ENCODE assay signal across 8 cellular contexts in the genomic region with DNA sequence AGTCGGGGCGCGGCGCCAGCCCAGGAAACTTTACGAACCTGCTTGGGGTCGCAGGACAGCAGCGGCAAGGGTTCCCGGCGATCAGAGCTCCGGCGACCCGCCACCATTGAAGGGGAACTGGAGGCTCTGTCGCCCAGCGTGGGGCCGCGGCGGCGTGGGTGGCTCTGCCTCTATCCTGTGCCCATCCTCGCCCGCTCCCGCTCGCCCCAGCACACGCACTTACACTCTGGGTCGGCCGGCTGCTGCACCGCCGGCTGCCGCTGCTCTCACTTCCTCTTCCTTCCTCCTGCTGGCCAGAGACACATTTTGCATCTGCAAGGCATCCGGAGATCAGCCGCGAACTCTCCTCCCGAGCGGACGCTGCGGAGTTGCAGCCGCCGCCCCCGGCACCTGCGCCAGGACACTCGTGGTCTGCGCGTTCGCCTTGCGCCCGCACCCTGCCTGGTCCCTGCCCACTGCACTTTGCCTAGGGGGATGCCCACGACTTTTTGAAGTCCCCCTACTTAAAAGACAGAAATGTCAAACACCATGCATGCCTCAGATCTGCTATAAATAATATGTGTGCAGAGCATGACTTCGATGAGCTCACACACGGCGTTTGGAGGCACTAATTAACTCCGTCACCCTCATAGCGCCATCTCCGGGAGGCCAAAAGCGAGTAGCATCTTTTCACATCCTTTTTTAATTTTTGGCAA. TPM values are rescaled to one million over a fixed set of nuclear protein-coding genes. Genes with fewer than 3 reads are reported as not detected.
DNase-seq lines count a peak whose midpoint lies in the region; ATAC-seq and TF ChIP-seq lines count a peak whose summit lies in the region.

A gene with protein sequence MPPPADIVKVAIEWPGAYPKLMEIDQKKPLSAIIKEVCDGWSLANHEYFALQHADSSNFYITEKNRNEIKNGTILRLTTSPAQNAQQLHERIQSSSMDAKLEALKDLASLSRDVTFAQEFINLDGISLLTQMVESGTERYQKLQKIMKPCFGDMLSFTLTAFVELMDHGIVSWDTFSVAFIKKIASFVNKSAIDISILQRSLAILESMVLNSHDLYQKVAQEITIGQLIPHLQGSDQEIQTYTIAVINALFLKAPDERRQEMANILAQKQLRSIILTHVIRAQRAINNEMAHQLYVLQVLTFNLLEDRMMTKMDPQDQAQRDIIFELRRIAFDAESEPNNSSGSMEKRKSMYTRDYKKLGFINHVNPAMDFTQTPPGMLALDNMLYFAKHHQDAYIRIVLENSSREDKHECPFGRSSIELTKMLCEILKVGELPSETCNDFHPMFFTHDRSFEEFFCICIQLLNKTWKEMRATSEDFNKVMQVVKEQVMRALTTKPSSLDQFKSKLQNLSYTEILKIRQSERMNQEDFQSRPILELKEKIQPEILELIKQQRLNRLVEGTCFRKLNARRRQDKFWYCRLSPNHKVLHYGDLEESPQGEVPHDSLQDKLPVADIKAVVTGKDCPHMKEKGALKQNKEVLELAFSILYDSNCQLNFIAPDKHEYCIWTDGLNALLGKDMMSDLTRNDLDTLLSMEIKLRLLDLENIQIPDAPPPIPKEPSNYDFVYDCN (minus strand): TSS at position 228 of the 695 bp plus-strand sequence. CDS start 106,174 bp downstream, outside the sequence.

- no peak for TF ChIP-seq POLR2A in esophagus muscularis mucosa (IDR thresholded peaks at IDR 0.05; ENCODE audit: low read depth)

- H3K4me1 ChIP-seq in esophagus muscularis mucosa (peaks cover 18 to 34% (median 31%) of the 10 kb centered on the region in 4 donors), muscle layer of duodenum (ENCODE audit: control insufficient read depth in 1 of 2, insufficient read depth in 2 of 2, low read length in 2 of 2) (peaks cover 0 to 11% of the 10 kb centered on the region in 2 donors)

- H3K9me3 ChIP-seq in esophagus muscularis mucosa (no peaks in the 10 kb centered on the region), muscle layer of duodenum (ENCODE audit: control insufficient read depth in 1 of 2, low read length in 2 of 2) (no peaks in the 10 kb centered on the region)

- ATAC-seq in GM18870 (IDR thresholded peaks at IDR 0.05; ENCODE audit: unreplicated experiment), result peak; percentile 91
- ATAC-seq in HG03196 (IDR thresholded peaks at IDR 0.05; ENCODE audit: unreplicated experiment), result peak; percentile 94

- H3K27ac ChIP-seq in esophagus muscularis mucosa (replicated peaks in 1 of 4) (peak within 1 kb of the TSS; percentile 85 to 92 (median 90)), muscle layer of duodenum (ENCODE audit: low read length) (peak within 1 kb of the TSS; percentile 60)

- peaks cover 0 to 48% (median 6%) of the 10 kb centered on the region in 4 donors for H3K27me3 ChIP-seq in esophagus muscularis mucosa
- no peaks in the 10 kb centered on the region for H3K27me3 ChIP-seq in muscle layer of duodenum (ENCODE audit: low read depth, low read length)

- H3K36me3 ChIP-seq in esophagus muscularis mucosa (no peaks in the 10 kb centered on the region), muscle layer of duodenum (ENCODE audit: control insufficient read depth in 1 of 2, insufficient read depth in 2 of 2, low read length in 2 of 2) (no peaks in the 10 kb centered on the region)

- under 1% methylated on average over 24 of the region's 53 CpGs for WGBS in esophagus muscularis mucosa

- no peak for TF ChIP-seq EP300 in esophagus muscularis mucosa (IDR thresholded peaks at IDR 0.05)

- DNase-seq in AG08395 (ENCODE audit: low spot score), result peak; percentile 48
- DNase-seq in NOMO-1 treated with dmso at 0.1 percent for 144 hours (lab: John Stamatoyannopoulos, UW; ENCODE audit: unreplicated experiment), result peak; percentile 94
- DNase-seq in activated T-cell treated with anti-CD3 and anti-CD28 coated beads for 4 hours, result peak; percentile 50
- DNase-seq in esophagus muscularis mucosa (ENCODE audit: extremely low spot score), result peak; percentile 95
- peak; percentile 48 for DNase-seq in stimulated activated CD8-positive, alpha-beta memory T cell treated with anti-CD3 and anti-CD28 coated beads, Interleukin-7, amount 100 ng/mL, for 24 hours (ENCODE audit: low read depth)

- H3K4me3 ChIP-seq in esophagus muscularis mucosa (peak within 1 kb of the TSS; percentile 69 to 92 (median 72)), muscle layer of duodenum (ENCODE audit: low read depth in 1 of 2, low read length in 2 of 2) (peak within 1 kb of the TSS; percentile 62 to 87)

- peak in 2 of 3 experiments; percentile 4 to 52 for TF ChIP-seq CTCF in esophagus muscularis mucosa (IDR thresholded peaks at IDR 0.05)

- intact Hi-C loops in esophagus muscularis mucosa (cut with DNase I), result no loop called here

RNA-seq across cellular contexts. Expression of the gene that starts here (rescaled TPM):
- 10 to 100 TPM; 31.1 to 42.9 (median 38.7) TPM for total RNA-seq in esophagus muscularis mucosa

Comparison
In these comparisons a context has a peak if more than half of its experiments do, and no peak if none do; other contexts are left out.
1. Peak in every context shown above with its lines: DNase-seq, ATAC-seq, H3K4me3 ChIP-seq and H3K27ac ChIP-seq.